8 cellular contexts compared by ENCODE assay signal in the genomic region with DNA sequence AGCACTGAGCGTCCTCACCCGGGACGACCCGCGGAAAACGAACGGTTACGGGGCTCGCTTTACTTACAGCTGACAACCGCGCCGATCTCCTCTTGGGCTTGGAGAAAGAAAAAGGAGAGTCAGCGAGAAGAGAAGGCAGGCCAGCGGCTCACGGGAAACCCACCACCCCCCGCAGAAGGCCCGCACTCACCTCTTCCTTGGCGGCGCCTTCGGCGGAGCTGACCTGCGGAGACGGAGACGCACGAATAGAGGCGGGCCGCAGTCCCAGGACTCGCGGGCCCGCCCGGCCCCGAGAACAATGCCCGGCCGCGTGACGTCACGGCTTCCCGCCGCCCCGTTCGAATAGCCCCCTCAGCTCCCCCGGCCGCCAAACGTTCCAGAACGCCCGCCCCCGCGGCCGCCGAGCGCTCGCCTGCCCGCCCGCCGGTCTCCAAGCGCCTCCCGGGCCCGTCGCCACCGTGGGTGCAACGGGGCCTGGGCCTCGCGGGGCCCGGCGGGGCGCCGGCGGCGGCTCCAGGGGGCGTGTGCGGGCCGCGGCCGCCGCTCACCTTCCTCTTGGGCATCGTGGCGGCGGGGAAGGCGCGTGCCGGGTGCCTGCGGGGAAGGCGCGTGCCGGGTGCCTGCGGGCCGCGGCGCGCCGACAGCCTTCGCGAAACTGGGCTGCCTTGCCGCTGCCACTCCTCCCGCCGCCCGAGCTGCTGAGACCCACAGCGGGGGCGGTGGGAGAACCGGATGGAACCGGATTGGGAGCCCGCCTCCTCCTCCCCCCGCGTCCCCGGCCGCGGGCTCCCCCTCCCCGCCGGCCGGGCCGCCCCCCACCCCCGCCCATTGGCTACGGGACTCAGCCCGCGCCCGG. TPM values are rescaled to one million over a fixed set of nuclear protein-coding genes. Genes with fewer than 3 reads are reported as not detected.
DNase-seq lines count a peak whose midpoint lies in the region; ATAC-seq and TF ChIP-seq lines count a peak whose summit lies in the region.

A gene with protein sequence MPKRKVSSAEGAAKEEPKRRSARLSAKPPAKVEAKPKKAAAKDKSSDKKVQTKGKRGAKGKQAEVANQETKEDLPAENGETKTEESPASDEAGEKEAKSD (minus strand): TSS at position 734 of the 856 bp plus-strand sequence. CDS start 171 bp downstream, at position 563.

- in situ Hi-C loops in SK-MEL-5 (cut with HindIII; ENCODE audit: low pct_unique_long_range_greater_than_20kb, low sequenced_read_pairs) = no loop called here

- peak within 1 kb of the TSS; percentile 64 for H3K27ac ChIP-seq in temporal lobe (ENCODE audit: low read depth, low read length)

- ATAC-seq in omental fat pad (ENCODE audit: low FRiP score) = peak; percentile 86

- TF ChIP-seq CTCF in HFF-Myc (IDR thresholded peaks at IDR 0.05; ENCODE audit: low read depth, low read length, missing control alignments) (no peak), omental fat pad (IDR thresholded peaks at IDR 0.05) (no peak)

- H3K4me3 ChIP-seq in HFF-Myc (replicated peaks; ENCODE audit: low read depth, low read length) = peak within 1 kb of the TSS; percentile 92

- DNase-seq in GM03348 (ENCODE audit: low spot score) = peak; percentile 83
- no peak for DNase-seq in HFF-Myc (ENCODE audit: extremely low read depth, low read depth)
- peak; percentile 88 for DNase-seq in NAMALWA (ENCODE audit: low spot score)
- peak; percentile 83 for DNase-seq in SK-MEL-5 (ENCODE audit: low read depth, low spot score)
- peak; percentile 93 for DNase-seq in activated naive CD4-positive, alpha-beta T cell treated with Interleukin-2 at 50 U/mL for 16 hours
- peak; percentile 67 for DNase-seq in germinal center (ENCODE audit: low spot score)
- DNase-seq in omental fat pad (ENCODE audit: low spot score) = peak; percentile 60

RNA-seq across cellular contexts. Expression of the gene that starts here (rescaled TPM):
- 209 and 222 TPM in 2 replicates for total RNA-seq in SK-MEL-5 (2014; rRNA removed; shearing (Covaris generic))
- polyA plus RNA-seq in SK-MEL-5 (2015; cell fraction: cytosol; rRNA removed) = 157 and 160 TPM in 2 replicates
- 320 and 350 TPM in 2 replicates for polyA plus RNA-seq in SK-MEL-5 (2015; cell fraction: nucleus; rRNA removed)
- total RNA-seq in omental fat pad (10 to 100 TPM; 54.0 to 75.8 (median 60.3) TPM), temporal lobe (127 TPM)
